In the genomic region with DNA sequence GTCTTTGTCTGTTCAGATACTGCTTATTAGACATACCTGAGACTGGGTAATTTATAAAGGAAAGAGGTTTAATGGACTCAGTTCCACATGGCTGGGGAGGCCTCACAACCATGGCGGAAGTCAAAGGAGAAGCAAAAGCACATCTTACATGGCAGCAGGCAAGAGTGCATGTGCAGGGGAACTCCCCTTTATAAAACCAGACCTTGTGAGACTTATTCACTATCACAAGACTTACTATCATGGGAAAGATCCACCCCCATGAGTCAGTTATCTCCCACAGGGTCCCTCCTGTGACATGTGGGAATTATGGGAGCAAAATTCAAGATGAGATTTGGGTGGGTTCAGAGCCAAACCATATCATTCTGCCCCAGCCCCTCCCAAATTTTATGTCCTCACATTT, we compare ENCODE assay signal across 1 cellular context.
TF ChIP-seq lines count a peak whose summit lies in the region.

No MANE protein-coding gene starts in this region.

TF ChIP-seq in K562, 482 proteins besides CTCF, POLR2A, EP300 and RAD21:
- TF ChIP-seq ZFP36 (IDR thresholded peaks at IDR 0.05; ENCODE audit: low read depth, low read length, partially characterized antibody) (peak; percentile 56), ZNF431 (CRISPR knock-in tag; IDR thresholded peaks at IDR 0.05) (peak; percentile 92)
- TF ChIP-seq, protein P1, sequence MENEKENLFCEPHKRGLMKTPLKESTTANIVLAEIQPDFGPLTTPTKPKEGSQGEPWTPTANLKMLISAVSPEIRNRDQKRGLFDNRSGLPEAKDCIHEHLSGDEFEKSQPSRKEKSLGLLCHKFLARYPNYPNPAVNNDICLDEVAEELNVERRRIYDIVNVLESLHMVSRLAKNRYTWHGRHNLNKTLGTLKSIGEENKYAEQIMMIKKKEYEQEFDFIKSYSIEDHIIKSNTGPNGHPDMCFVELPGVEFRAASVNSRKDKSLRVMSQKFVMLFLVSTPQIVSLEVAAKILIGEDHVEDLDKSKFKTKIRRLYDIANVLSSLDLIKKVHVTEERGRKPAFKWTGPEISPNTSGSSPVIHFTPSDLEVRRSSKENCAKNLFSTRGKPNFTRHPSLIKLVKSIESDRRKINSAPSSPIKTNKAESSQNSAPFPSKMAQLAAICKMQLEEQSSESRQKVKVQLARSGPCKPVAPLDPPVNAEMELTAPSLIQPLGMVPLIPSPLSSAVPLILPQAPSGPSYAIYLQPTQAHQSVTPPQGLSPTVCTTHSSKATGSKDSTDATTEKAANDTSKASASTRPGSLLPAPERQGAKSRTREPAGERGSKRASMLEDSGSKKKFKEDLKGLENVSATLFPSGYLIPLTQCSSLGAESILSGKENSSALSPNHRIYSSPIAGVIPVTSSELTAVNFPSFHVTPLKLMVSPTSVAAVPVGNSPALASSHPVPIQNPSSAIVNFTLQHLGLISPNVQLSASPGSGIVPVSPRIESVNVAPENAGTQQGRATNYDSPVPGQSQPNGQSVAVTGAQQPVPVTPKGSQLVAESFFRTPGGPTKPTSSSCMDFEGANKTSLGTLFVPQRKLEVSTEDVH (IDR thresholded peaks at IDR 0.05; ENCODE audit: low read depth, partially characterized antibody) = no peak
TF ChIP-seq in K562: peak in this region for 2.
